In the genomic region with DNA sequence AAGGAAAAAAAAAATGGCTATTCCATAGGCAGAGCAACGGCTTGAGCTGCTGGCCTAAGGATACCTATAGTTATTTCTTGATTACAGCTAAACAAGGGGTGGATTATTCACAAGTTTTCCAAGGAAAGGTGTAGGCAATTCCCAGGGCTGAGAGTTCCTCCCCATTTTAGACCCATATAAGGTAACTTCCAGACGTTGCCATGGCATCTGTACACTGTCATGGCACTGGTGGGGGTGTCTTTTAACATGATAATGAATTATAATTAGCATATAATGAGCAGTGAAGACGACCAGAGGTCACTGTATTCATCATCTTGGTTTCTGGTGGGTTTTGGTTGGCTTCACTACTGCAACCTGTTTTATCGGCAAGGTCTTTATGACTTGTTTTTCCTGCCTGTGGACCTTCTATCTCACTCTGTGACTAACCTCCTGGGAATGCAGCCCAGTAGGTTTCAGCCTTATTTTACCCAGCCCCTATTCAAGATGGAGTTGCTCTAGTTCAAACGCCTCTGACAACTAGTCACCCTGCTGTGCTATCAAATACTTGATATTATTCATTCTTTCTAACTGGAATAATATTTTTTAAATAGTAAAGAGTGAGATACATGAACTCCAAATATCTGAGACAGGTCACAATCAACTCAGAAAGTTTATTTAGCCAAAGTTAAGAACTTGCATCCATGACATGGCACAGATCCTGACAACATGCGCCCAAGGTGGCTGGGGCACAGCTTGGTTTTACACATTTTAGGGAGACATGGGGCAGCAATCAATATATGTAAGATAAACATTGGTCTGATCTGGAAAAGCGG, we compare ENCODE assay signal across 8 cellular contexts. TPM values are rescaled to one million over a fixed set of nuclear protein-coding genes. Genes with fewer than 3 reads are reported as not detected.
A peak's percentile ranks its signal among the peaks of the same experiment; 100 is the strongest.
DNase-seq lines count a peak whose midpoint lies in the region; ATAC-seq and TF ChIP-seq lines count a peak whose summit lies in the region.

No MANE protein-coding gene starts in this region.

- H3K9ac ChIP-seq in Karpas-422 (ENCODE audit: low read length) = peak overlapping the region; percentile 96
- peak overlapping the region; percentile 96 for H3K9ac ChIP-seq in mammary epithelial cell (ENCODE audit: insufficient read depth, low read length)

- TF ChIP-seq CTCF in AG10803 (conservative IDR thresholded peaks at IDR 0.05; ENCODE audit: low read length) (no peak), mammary epithelial cell (conservative IDR thresholded peaks at IDR 0.05 in 1 of 2, IDR thresholded peaks at IDR 0.05 in 1 of 2; ENCODE audit: extremely low read depth in 1 of 2, insufficient read depth in 1 of 2, low read depth in 1 of 2, low read length in 2 of 2) (no peak), mucosa of descending colon (IDR thresholded peaks at IDR 0.05) (no peak)

- H3K27me3 ChIP-seq in Karpas-422 (ENCODE audit: low read length) (no peaks in the 10 kb centered on the region), mammary epithelial cell (ENCODE audit: insufficient read depth, low read length) (no peaks in the 10 kb centered on the region)

- H3K36me3 ChIP-seq in Karpas-422 (ENCODE audit: insufficient read depth, low read length) = peaks cover 19% of the 10 kb centered on the region; the same call in 1 of the 2 replicates
- H3K36me3 ChIP-seq in mammary epithelial cell (ENCODE audit: insufficient read depth, low read length) = peaks cover 5% of the 10 kb centered on the region
- H3K36me3 ChIP-seq in mucosa of descending colon (ENCODE audit: low read depth) = no peaks in the 10 kb centered on the region

- intact Hi-C loops in mammary epithelial cell (cut with micrococcal nuclease) (loop anchor here (5.0 kb wide), 1 partner anchor 377 kb away; a partner anchor contains a TSS), mucosa of descending colon (cut with DNase I, micrococcal nuclease) (loop anchor here in 1 of 2 donors (10.0 kb wide), 1 partner anchor 375 kb away; a partner anchor contains a TSS)

- in situ Hi-C loops in mammary epithelial cell (cut with MboI; ENCODE audit: low sequenced_read_pairs in 2 of 2) = no loop called here

- H3K4me2 ChIP-seq in Karpas-422 (ENCODE audit: low read depth, low read length, poor library complexity, severe bottlenecking) (peak overlapping the region; percentile 92), mammary epithelial cell (ENCODE audit: insufficient read depth, low read depth, low read length) (peak overlapping the region; percentile 89)

- peaks cover 36% of the 10 kb centered on the region for H3K79me2 ChIP-seq in Karpas-422 (ENCODE audit: low read length)
- H3K79me2 ChIP-seq in mammary epithelial cell (ENCODE audit: insufficient read depth, low read length) = peaks cover 29% of the 10 kb centered on the region

- dilution Hi-C loops in mammary epithelial cell (cut with HindIII; ENCODE audit: low sequenced_read_pairs) = no loop called here

- H3K27ac ChIP-seq in Karpas-422 (ENCODE audit: low read length) = no peak overlapping the region
- H3K27ac ChIP-seq in mammary epithelial cell (ENCODE audit: insufficient read depth, low read depth, low read length) = peak overlapping the region; percentile 91

- BruUV-seq in mammary epithelial cell (replicated peaks; lab: Mats Ljungman, UMichigan) = no TSS peak

- H3K9me2 ChIP-seq in Karpas-422 (replicated peaks; ENCODE audit: insufficient read depth, low read length) = no peaks in the 10 kb centered on the region

- no peaks in the 10 kb centered on the region for H4K20me1 ChIP-seq in Karpas-422 (ENCODE audit: insufficient read depth, low read depth, low read length)
- no peaks in the 10 kb centered on the region for H4K20me1 ChIP-seq in mammary epithelial cell (ENCODE audit: insufficient read depth, low read length)

- ATAC-seq in mucosa of descending colon (peak; percentile 19), GM19328 (IDR thresholded peaks at IDR 0.05; ENCODE audit: unreplicated experiment) (no peak), HG03565 (IDR thresholded peaks at IDR 0.05; ENCODE audit: unreplicated experiment) (no peak)

- H2AFZ ChIP-seq in Karpas-422 (ENCODE audit: low read length) (no peak overlapping the region), mammary epithelial cell (ENCODE audit: low read depth, low read length) (peak overlapping the region; percentile 40)

- CTCF ChIA-PET in mammary epithelial cell (lab: Charles Lee; ENCODE audit: low non-redundant PET) = no interaction called here

- H3K4me1 ChIP-seq in Karpas-422 (ENCODE audit: low read length) = peaks cover 25% of the 10 kb centered on the region
- peaks cover 19% of the 10 kb centered on the region for H3K4me1 ChIP-seq in mammary epithelial cell (ENCODE audit: insufficient read depth, low read length)
- H3K4me1 ChIP-seq in mucosa of descending colon (ENCODE audit: low read depth) = peaks cover 21% of the 10 kb centered on the region

- DNase-seq in AG10803 (ENCODE audit: low read depth) (no peak), Karpas-422 (no peak), mammary epithelial cell (peak; percentile 77), mucosa of descending colon (peak in 1 of 3 donors; percentile 37), MV-4-11 (lab: John Stamatoyannopoulos, UW) (no peak)
- DNase-seq in stimulated activated CD4-positive, alpha-beta T cell treated with anti-CD3 and anti-CD28 coated beads, Interleukin-1b, Interleukin-23, amount 100 ng/mL, for 48 hours = no peak

- H3K4me3 ChIP-seq in AG10803 (ENCODE audit: low read length) = peak overlapping the region; percentile 83
- peak overlapping the region; percentile 99 for H3K4me3 ChIP-seq in Karpas-422 (ENCODE audit: low read length)
- peak overlapping the region; percentile 95 to 100 (median 99) for H3K4me3 ChIP-seq in mammary epithelial cell (replicated peaks in 1 of 3; ENCODE audit: insufficient read depth in 1 of 3, low read depth in 2 of 3, low read length in 3 of 3)
- H3K4me3 ChIP-seq in mucosa of descending colon = no peak overlapping the region

- WGBS in mammary epithelial cell (ENCODE audit: low coverage, missing lambda C conversion rate) = 32% methylated on average over 7 of the region's 7 CpGs

- H3K9me3 ChIP-seq in Karpas-422 (ENCODE audit: low read length) (no peaks in the 10 kb centered on the region), mammary epithelial cell (replicated peaks; ENCODE audit: insufficient read depth, low read length) (no peaks in the 10 kb centered on the region), mucosa of descending colon (no peaks in the 10 kb centered on the region)

RNA-seq across cellular contexts. Expression of a gene that starts 1.4 kb away (rescaled TPM):
- 19.3 and 45.8 TPM in 2 replicates for total RNA-seq in Karpas-422 (2014; rRNA removed; shearing (Covaris generic); ENCODE audit: low replicate concordance)
- 10 to 100 TPM; 25.8 to 26.5 TPM for total RNA-seq in mammary epithelial cell
- polyA plus RNA-seq in mammary epithelial cell = 4.8 TPM
- 8.3 TPM for polyA minus RNA-seq in mammary epithelial cell
- total RNA-seq in mucosa of descending colon = 10 to 100 TPM; 21.5 to 24.9 (median 24.3) TPM

RNA-seq across cellular contexts. Expression of a gene that starts 42.7 kb away (rescaled TPM):
- total RNA-seq in Karpas-422 (2014; rRNA removed; shearing (Covaris generic); ENCODE audit: low replicate concordance) = not detected in 2 replicates
- not detected for total RNA-seq in mammary epithelial cell
- polyA plus RNA-seq in mammary epithelial cell = not detected
- not detected for polyA minus RNA-seq in mammary epithelial cell
- total RNA-seq in mucosa of descending colon = 1 to 10 TPM in 2 of 3 donors, under 1 TPM in 1; 0.69 to 7.2 (median 4.2) TPM
